10 cellular contexts compared by ENCODE assay signal in the genomic region with DNA sequence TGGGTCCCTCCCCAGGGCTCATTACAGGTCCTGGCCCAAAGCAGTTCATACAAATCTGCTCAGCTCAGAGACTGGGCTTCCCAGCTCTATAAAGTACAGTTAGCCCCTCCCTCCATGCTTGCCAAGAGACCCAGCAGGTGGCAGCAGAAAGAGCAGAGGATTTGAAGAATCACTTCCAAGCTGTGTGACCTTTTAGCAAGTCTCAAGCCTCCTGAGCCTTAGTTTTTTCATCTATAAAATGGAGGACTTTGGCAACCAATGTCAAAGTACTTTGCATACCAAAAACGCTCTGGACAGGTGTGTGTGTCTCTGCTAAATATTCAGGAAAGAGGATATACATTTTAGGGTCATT. TPM values are rescaled to one million over a fixed set of nuclear protein-coding genes. Genes with fewer than 3 reads are reported as not detected.
A peak's percentile ranks its signal among the peaks of the same experiment; 100 is the strongest.
DNase-seq lines count a peak whose midpoint lies in the region; ATAC-seq and TF ChIP-seq lines count a peak whose summit lies in the region.
"Had no signal": no experiment of that assay in that cellular context is flagged by ENCODE, and none has a peak within 500 bp of the region (broad histone marks: within the 10 kb centered on the region; RNA-seq: fewer than 3 reads in every experiment).

No MANE protein-coding gene starts in this region.

- H3K27ac ChIP-seq in caudate nucleus (ENCODE audit: low read depth, low read length), result no peak overlapping the region
- H3K27ac ChIP-seq: KMS-11, lower lobe of right lung had no signal

- no peak overlapping the region for H3K4me3 Mint-ChIP-seq in IgD-negative memory B cell
- no peak overlapping the region for H3K4me3 Mint-ChIP-seq in naive thymus-derived CD8-positive, alpha-beta T cell

- POLR2A ChIA-PET in naive thymus-derived CD8-positive, alpha-beta T cell (lab: Charles Lee), result no interaction called here

- peak; percentile 7 for DNase-seq in SKM-1 treated with dmso at 0.1 percent for 144 hours (lab: John Stamatoyannopoulos, UW; ENCODE audit: unreplicated experiment)
- DNase-seq in SKM-1 (lab: John Stamatoyannopoulos, UW; ENCODE audit: unreplicated experiment), result no peak
- peak in 1 of 10 donors; percentile 17 for DNase-seq in naive thymus-derived CD8-positive, alpha-beta T cell
- no peak for DNase-seq in caudate nucleus (lab: John Stamatoyannopoulos, UW)
- no peak for DNase-seq in NCI-H748 (lab: John Stamatoyannopoulos, UW; ENCODE audit: unreplicated experiment)
- DNase-seq in activated CD4-positive, alpha-beta T cell treated with anti-CD3 and anti-CD28 coated beads for 48 hours, result no peak
- DNase-seq: lower lobe of right lung had no signal

- H3K4me1 Mint-ChIP-seq in IgD-negative memory B cell, result peaks cover 4 to 9% (median 8%) of the 10 kb centered on the region in 3 donors
- H3K4me1 Mint-ChIP-seq in naive thymus-derived CD8-positive, alpha-beta T cell, result peaks cover 0 to 5% (median 2%) of the 10 kb centered on the region in 4 donors

- H3K27me3 Mint-ChIP-seq in IgD-negative memory B cell, result no peaks in the 10 kb centered on the region
- no peaks in the 10 kb centered on the region for H3K27me3 Mint-ChIP-seq in naive thymus-derived CD8-positive, alpha-beta T cell

- H3K27ac Mint-ChIP-seq in IgD-negative memory B cell, result peak overlapping the region in 2 of 3 donors; percentile 35 to 83
- peak overlapping the region in 6 of 10 donors; percentile 25 to 69 (median 56) for H3K27ac Mint-ChIP-seq in naive thymus-derived CD8-positive, alpha-beta T cell

- peak; percentile 35 to 42 for ATAC-seq in naive thymus-derived CD8-positive, alpha-beta T cell
- ATAC-seq: lower lobe of right lung had no signal

- H3K4me3 ChIP-seq in WI38 (ENCODE audit: low read depth, low read length), result no peak overlapping the region
- H3K4me3 ChIP-seq: lower lobe of right lung had no signal

- TF ChIP-seq CTCF in WI38 (IDR thresholded peaks at IDR 0.05; ENCODE audit: low read depth, low read length), result peak; percentile 22; the same call in 1 of the 2 replicates

- no peaks in the 10 kb centered on the region for H3K36me3 Mint-ChIP-seq in IgD-negative memory B cell
- peaks cover 0 to 15% (median 2%) of the 10 kb centered on the region in 3 donors for H3K36me3 Mint-ChIP-seq in naive thymus-derived CD8-positive, alpha-beta T cell

- H3K9me3 Mint-ChIP-seq in IgD-negative memory B cell, result no peaks in the 10 kb centered on the region
- no peaks in the 10 kb centered on the region for H3K9me3 Mint-ChIP-seq in naive thymus-derived CD8-positive, alpha-beta T cell

RNA-seq across cellular contexts. Expression of gene RELT, which starts 26.6 kb away (rescaled TPM):
- 29.9 TPM for polyA plus RNA-seq in IgD-negative memory B cell
- 10 to 100 TPM; 11.7 to 12.8 TPM for total RNA-seq in naive thymus-derived CD8-positive, alpha-beta T cell
- polyA plus RNA-seq in naive thymus-derived CD8-positive, alpha-beta T cell, result 1 to 10 TPM; 1.3 to 3.3 (median 2.7) TPM
